ENCODE assay signal across 2 cellular contexts in the genomic region with DNA sequence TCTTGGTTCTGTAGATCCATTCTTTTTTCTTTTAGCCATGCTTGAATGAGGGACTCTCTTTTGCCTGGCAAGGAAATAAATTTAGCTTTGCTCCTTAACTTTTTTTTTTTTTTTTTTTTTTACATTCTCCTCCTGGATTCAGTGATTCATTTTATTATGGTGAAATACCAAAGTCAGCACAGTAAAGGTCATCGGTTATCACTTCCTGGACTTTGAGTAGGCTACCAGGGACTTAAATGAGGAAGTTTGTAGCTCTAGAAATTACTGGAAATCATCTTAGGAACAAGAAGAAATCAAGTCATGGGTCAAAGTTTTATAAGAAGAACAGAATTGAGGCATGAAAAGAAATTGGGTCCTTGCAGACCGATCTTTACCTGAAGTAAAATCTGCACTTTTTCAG.
TF ChIP-seq lines count a peak whose summit lies in the region.

No MANE protein-coding gene starts in this region.

TF ChIP-seq in SK-N-SH, 30 proteins besides CTCF, POLR2A, EP300 and RAD21 (continued from another document):
- TF ChIP-seq RFX5 (IDR thresholded peaks at IDR 0.05; ENCODE audit: low read length) (no peak), FOXM1 (IDR thresholded peaks at IDR 0.05; ENCODE audit: low read depth) (no peak), GATA2 (CRISPR knock-in tag; IDR thresholded peaks at IDR 0.05) (no peak)
- TF ChIP-seq, protein P1, sequence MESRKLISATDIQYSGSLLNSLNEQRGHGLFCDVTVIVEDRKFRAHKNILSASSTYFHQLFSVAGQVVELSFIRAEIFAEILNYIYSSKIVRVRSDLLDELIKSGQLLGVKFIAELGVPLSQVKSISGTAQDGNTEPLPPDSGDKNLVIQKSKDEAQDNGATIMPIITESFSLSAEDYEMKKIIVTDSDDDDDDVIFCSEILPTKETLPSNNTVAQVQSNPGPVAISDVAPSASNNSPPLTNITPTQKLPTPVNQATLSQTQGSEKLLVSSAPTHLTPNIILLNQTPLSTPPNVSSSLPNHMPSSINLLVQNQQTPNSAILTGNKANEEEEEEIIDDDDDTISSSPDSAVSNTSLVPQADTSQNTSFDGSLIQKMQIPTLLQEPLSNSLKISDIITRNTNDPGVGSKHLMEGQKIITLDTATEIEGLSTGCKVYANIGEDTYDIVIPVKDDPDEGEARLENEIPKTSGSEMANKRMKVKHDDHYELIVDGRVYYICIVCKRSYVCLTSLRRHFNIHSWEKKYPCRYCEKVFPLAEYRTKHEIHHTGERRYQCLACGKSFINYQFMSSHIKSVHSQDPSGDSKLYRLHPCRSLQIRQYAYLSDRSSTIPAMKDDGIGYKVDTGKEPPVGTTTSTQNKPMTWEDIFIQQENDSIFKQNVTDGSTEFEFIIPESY (IDR thresholded peaks at IDR 0.05; ENCODE audit: borderline replicate concordance, low read depth) = no peak
- TF ChIP-seq, protein P2, sequence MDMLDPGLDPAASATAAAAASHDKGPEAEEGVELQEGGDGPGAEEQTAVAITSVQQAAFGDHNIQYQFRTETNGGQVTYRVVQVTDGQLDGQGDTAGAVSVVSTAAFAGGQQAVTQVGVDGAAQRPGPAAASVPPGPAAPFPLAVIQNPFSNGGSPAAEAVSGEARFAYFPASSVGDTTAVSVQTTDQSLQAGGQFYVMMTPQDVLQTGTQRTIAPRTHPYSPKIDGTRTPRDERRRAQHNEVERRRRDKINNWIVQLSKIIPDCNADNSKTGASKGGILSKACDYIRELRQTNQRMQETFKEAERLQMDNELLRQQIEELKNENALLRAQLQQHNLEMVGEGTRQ (IDR thresholded peaks at IDR 0.05; ENCODE audit: borderline replicate concordance, low read depth, low read length) = no peak

TF ChIP-seq in SK-N-SH treated with all-trans-retinoic acid at 6 μM for 48 hours, 23 proteins besides CTCF, POLR2A, EP300 and RAD21 (continued from another document):
- TF ChIP-seq, protein P3, sequence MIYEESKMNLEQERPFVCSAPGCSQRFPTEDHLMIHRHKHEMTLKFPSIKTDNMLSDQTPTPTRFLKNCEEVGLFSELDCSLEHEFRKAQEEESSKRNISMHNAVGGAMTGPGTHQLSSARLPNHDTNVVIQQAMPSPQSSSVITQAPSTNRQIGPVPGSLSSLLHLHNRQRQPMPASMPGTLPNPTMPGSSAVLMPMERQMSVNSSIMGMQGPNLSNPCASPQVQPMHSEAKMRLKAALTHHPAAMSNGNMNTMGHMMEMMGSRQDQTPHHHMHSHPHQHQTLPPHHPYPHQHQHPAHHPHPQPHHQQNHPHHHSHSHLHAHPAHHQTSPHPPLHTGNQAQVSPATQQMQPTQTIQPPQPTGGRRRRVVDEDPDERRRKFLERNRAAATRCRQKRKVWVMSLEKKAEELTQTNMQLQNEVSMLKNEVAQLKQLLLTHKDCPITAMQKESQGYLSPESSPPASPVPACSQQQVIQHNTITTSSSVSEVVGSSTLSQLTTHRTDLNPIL (CRISPR knock-in tag; IDR thresholded peaks at IDR 0.05; ENCODE audit: low read depth) = no peak
- TF ChIP-seq, protein P4, sequence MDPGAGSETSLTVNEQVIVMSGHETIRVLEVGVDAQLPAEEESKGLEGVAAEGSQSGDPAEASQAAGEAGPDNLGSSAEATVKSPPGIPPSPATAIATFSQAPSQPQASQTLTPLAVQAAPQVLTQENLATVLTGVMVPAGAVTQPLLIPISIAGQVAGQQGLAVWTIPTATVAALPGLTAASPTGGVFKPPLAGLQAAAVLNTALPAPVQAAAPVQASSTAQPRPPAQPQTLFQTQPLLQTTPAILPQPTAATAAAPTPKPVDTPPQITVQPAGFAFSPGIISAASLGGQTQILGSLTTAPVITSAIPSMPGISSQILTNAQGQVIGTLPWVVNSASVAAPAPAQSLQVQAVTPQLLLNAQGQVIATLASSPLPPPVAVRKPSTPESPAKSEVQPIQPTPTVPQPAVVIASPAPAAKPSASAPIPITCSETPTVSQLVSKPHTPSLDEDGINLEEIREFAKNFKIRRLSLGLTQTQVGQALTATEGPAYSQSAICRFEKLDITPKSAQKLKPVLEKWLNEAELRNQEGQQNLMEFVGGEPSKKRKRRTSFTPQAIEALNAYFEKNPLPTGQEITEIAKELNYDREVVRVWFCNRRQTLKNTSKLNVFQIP (CRISPR knock-in tag; IDR thresholded peaks at IDR 0.05; ENCODE audit: borderline replicate concordance, low read depth) = no peak
- no peak for TF ChIP-seq BACH2 (CRISPR knock-in tag; IDR thresholded peaks at IDR 0.05; ENCODE audit: borderline replicate concordance)
- no peak for TF ChIP-seq ZNF70 (CRISPR knock-in tag; IDR thresholded peaks at IDR 0.05)
- no peak for TF ChIP-seq ISL1 (CRISPR knock-in tag; IDR thresholded peaks at IDR 0.05)
- TF ChIP-seq, protein P5, sequence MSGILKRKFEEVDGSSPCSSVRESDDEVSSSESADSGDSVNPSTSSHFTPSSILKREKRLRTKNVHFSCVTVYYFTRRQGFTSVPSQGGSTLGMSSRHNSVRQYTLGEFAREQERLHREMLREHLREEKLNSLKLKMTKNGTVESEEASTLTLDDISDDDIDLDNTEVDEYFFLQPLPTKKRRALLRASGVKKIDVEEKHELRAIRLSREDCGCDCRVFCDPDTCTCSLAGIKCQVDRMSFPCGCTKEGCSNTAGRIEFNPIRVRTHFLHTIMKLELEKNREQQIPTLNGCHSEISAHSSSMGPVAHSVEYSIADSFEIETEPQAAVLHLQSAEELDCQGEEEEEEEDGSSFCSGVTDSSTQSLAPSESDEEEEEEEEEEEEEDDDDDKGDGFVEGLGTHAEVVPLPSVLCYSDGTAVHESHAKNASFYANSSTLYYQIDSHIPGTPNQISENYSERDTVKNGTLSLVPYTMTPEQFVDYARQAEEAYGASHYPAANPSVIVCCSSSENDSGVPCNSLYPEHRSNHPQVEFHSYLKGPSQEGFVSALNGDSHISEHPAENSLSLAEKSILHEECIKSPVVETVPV (CRISPR knock-in tag; IDR thresholded peaks at IDR 0.05) = no peak
- TF ChIP-seq, protein P6, sequence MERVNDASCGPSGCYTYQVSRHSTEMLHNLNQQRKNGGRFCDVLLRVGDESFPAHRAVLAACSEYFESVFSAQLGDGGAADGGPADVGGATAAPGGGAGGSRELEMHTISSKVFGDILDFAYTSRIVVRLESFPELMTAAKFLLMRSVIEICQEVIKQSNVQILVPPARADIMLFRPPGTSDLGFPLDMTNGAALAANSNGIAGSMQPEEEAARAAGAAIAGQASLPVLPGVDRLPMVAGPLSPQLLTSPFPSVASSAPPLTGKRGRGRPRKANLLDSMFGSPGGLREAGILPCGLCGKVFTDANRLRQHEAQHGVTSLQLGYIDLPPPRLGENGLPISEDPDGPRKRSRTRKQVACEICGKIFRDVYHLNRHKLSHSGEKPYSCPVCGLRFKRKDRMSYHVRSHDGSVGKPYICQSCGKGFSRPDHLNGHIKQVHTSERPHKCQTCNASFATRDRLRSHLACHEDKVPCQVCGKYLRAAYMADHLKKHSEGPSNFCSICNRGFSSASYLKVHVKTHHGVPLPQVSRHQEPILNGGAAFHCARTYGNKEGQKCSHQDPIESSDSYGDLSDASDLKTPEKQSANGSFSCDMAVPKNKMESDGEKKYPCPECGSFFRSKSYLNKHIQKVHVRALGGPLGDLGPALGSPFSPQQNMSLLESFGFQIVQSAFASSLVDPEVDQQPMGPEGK (CRISPR knock-in tag; IDR thresholded peaks at IDR 0.05; ENCODE audit: borderline replicate concordance) = no peak
- no peak for TF ChIP-seq ZNF565 (CRISPR knock-in tag; conservative IDR thresholded peaks at IDR 0.05; ENCODE audit: low read depth)
- no peak for TF ChIP-seq ESRRG (CRISPR knock-in tag; IDR thresholded peaks at IDR 0.05)
- no peak for TF ChIP-seq SNAI2 (CRISPR knock-in tag; IDR thresholded peaks at IDR 0.05)
- no peak for TF ChIP-seq CSDC2 (CRISPR knock-in tag; IDR thresholded peaks at IDR 0.05)
- TF ChIP-seq ZNF8 (CRISPR knock-in tag; IDR thresholded peaks at IDR 0.05) = no peak
- TF ChIP-seq, protein P7, sequence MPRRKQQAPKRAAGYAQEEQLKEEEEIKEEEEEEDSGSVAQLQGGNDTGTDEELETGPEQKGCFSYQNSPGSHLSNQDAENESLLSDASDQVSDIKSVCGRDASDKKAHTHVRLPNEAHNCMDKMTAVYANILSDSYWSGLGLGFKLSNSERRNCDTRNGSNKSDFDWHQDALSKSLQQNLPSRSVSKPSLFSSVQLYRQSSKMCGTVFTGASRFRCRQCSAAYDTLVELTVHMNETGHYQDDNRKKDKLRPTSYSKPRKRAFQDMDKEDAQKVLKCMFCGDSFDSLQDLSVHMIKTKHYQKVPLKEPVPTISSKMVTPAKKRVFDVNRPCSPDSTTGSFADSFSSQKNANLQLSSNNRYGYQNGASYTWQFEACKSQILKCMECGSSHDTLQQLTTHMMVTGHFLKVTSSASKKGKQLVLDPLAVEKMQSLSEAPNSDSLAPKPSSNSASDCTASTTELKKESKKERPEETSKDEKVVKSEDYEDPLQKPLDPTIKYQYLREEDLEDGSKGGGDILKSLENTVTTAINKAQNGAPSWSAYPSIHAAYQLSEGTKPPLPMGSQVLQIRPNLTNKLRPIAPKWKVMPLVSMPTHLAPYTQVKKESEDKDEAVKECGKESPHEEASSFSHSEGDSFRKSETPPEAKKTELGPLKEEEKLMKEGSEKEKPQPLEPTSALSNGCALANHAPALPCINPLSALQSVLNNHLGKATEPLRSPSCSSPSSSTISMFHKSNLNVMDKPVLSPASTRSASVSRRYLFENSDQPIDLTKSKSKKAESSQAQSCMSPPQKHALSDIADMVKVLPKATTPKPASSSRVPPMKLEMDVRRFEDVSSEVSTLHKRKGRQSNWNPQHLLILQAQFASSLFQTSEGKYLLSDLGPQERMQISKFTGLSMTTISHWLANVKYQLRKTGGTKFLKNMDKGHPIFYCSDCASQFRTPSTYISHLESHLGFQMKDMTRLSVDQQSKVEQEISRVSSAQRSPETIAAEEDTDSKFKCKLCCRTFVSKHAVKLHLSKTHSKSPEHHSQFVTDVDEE (CRISPR knock-in tag; IDR thresholded peaks at IDR 0.05) = no peak
- no peak for TF ChIP-seq ARNTL (CRISPR knock-in tag; IDR thresholded peaks at IDR 0.05; ENCODE audit: borderline replicate concordance, low read depth)
- TF ChIP-seq ZFP30 (CRISPR knock-in tag; IDR thresholded peaks at IDR 0.05) = no peak
- TF ChIP-seq TOX (CRISPR knock-in tag; IDR thresholded peaks at IDR 0.05; ENCODE audit: borderline replicate concordance) = no peak
- no peak for TF ChIP-seq RARB (CRISPR knock-in tag; IDR thresholded peaks at IDR 0.05)
TF ChIP-seq in SK-N-SH treated with all-trans-retinoic acid at 6 μM for 48 hours: peak in this region for 0.
